1 cellular context compared by ENCODE assay signal in the genomic region with DNA sequence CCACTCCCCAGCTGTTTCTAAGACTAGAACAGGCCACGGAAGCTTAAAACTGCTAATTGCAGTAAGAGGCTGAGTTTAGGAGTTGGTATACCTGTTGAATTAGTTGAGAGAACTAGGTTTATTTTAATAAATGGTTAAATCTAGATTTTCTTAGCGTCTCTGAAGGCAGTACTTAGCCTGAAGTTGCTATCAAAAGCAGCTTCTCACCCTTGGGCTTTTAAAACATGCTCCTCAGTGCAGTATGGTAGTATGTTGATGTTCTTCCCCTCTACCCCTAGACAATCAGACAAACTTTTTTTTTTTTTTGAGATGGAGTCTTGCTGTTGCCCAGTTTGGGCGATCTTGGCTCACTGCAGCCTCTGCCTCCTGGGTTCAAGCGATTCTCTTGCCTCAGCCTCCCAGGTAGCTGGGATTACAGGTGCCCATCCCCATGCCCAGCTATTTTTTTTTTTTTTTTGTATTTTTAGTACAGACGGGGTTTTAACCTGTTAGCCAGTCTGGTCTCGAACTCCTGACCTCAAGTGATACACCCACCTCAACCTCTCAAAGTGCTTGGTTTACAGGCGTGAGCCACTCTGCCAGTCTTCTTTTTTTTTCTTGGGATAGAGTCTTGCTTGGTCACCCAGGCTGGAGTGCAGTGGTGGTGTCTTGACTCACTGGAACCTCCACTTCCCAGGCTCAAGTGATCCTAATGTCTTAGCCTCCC.
TF ChIP-seq lines count a peak whose summit lies in the region.

No MANE protein-coding gene starts in this region.

TF ChIP-seq in HEK293, 187 proteins besides CTCF, POLR2A, EP300 and RAD21:
- TF ChIP-seq ZNF391 (tag by site-specific recombination; IDR thresholded peaks at IDR 0.05; ENCODE audit: borderline replicate concordance, low read depth) (no peak), SCRT2 (tag by site-specific recombination; IDR thresholded peaks at IDR 0.05) (peak; percentile 51), ZFP69B (tag by site-specific recombination; IDR thresholded peaks at IDR 0.05) (no peak), KLF9 (tag by site-specific recombination; IDR thresholded peaks at IDR 0.05; ENCODE audit: low read depth) (no peak)
- TF ChIP-seq, protein P1, sequence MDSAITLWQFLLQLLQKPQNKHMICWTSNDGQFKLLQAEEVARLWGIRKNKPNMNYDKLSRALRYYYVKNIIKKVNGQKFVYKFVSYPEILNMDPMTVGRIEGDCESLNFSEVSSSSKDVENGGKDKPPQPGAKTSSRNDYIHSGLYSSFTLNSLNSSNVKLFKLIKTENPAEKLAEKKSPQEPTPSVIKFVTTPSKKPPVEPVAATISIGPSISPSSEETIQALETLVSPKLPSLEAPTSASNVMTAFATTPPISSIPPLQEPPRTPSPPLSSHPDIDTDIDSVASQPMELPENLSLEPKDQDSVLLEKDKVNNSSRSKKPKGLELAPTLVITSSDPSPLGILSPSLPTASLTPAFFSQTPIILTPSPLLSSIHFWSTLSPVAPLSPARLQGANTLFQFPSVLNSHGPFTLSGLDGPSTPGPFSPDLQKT (IDR thresholded peaks at IDR 0.05; ENCODE audit: borderline replicate concordance, low read depth, low read length): no peak
